In the genomic region with DNA sequence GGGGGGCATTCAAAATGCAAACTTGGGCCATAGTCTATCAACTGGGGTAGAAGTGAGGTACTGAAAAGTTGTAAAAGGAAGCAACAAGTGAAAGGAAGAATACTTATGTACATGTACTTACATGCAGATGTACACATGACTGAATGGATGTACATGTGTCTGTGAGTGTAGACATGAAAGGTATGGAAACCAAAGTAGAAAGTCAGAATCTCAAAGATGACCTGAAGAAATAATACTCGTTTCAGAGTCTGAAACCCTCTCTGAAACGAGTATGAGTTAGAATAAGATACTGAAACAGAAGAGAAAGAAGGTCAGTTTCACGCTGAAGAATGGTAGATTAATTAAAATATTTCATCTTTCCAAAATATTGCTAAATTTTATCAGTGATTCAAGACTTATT, we compare ENCODE assay signal across 25 cellular contexts. TPM values are rescaled to one million over a fixed set of nuclear protein-coding genes. Genes with fewer than 3 reads are reported as not detected.
"Had no signal": no experiment of that assay in that cellular context is flagged by ENCODE, and none has a peak within 500 bp of the region (broad histone marks: within the 10 kb centered on the region; RNA-seq: fewer than 3 reads in every experiment).

No MANE protein-coding gene starts in this region.

- DNase-seq: islet precursor cell; left ventricle myocardium inferior; mesenchymal stem cell; naive thymus-derived CD8-positive, alpha-beta T cell; nucleus accumbens; pancreas; posterior cingulate gyrus; retina; right cardiac atrium; stimulated activated CD4-positive, alpha-beta T cell treated with anti-CD3 and anti-CD28 coated beads, Interleukin-12 subunit alpha, Interleukin-12 subunit beta, amount 100 ng/mL, for 4 hours; stimulated activated CD4-positive, alpha-beta T cell treated with anti-CD3 and anti-CD28 coated beads, Interleukin-15, amount 100 ng/mL, for 24 hours; stimulated activated CD4-positive, alpha-beta T cell treated with anti-CD3 and anti-CD28 coated beads, Interleukin-2, amount 100 ng/mL, for 24 hours; stimulated activated CD4-positive, alpha-beta T cell treated with anti-CD3 and anti-CD28 coated beads, Interleukin-4, amount 100 ng/mL, for 1 hour; stimulated activated naive B cell treated with anti-CD40 and anti-IgM and Interleukin-4, amounts not matched to agents 10 μg/mL and 1 μg/mL and 100 μg/mL, for 72 hours; stimulated activated naive CD8-positive, alpha-beta T cell treated with anti-CD3 and anti-CD28 coated beads, Interleukin-15, Interleukin-2, amounts not matched to agents 100 U/mL and 50 U/mL, for 24 hours; tibial artery; trophoblast cell; upper lobe of right lung had no signal

- FAIRE-seq: pancreas, urothelium cell line had no signal

- H3K4me3 ChIP-seq: left ventricle myocardium inferior, lung, pancreas, prostate gland, skin epidermis, suprapubic skin, thoracic aorta, tibial artery, upper lobe of right lung had no signal

- H3K9me3 ChIP-seq: pancreas, prostate gland, suprapubic skin, thoracic aorta, tibial artery, upper lobe of right lung had no signal

- H3K36me3 ChIP-seq: prostate gland had no signal

- H3K27me3 ChIP-seq: pancreas, suprapubic skin, tibial artery, upper lobe of right lung had no signal

- H3K4me1 ChIP-seq: left ventricle myocardium inferior, pancreas, prostate gland, suprapubic skin, tibial artery, upper lobe of right lung had no signal

- H3K27ac ChIP-seq: left ventricle myocardium inferior, pancreas, prostate gland, skin epidermis, suprapubic skin, thoracic aorta, tibial artery, upper lobe of right lung had no signal

- ATAC-seq: naive thymus-derived CD8-positive, alpha-beta T cell; pancreas; right cardiac atrium; sciatic nerve; stimulated activated naive B cell treated with anti-CD40 and anti-IgM and Interleukin-4, amounts not matched to agents 10 μg/mL and 1 μg/mL and 100 μg/mL, for 72 hours; stimulated activated naive CD8-positive, alpha-beta T cell treated with anti-CD3 and anti-CD28 coated beads, Interleukin-15, Interleukin-2, amounts not matched to agents 100 U/mL and 50 U/mL, for 24 hours; upper lobe of right lung had no signal

RNA-seq across cellular contexts. Expression of gene DZIP1, which starts 13.9 kb away (rescaled TPM):
- total RNA-seq: naive thymus-derived CD8-positive, alpha-beta T cell had no signal
- polyA plus RNA-seq: naive thymus-derived CD8-positive, alpha-beta T cell had no signal
